1 cellular context compared by ENCODE assay signal in the genomic region with DNA sequence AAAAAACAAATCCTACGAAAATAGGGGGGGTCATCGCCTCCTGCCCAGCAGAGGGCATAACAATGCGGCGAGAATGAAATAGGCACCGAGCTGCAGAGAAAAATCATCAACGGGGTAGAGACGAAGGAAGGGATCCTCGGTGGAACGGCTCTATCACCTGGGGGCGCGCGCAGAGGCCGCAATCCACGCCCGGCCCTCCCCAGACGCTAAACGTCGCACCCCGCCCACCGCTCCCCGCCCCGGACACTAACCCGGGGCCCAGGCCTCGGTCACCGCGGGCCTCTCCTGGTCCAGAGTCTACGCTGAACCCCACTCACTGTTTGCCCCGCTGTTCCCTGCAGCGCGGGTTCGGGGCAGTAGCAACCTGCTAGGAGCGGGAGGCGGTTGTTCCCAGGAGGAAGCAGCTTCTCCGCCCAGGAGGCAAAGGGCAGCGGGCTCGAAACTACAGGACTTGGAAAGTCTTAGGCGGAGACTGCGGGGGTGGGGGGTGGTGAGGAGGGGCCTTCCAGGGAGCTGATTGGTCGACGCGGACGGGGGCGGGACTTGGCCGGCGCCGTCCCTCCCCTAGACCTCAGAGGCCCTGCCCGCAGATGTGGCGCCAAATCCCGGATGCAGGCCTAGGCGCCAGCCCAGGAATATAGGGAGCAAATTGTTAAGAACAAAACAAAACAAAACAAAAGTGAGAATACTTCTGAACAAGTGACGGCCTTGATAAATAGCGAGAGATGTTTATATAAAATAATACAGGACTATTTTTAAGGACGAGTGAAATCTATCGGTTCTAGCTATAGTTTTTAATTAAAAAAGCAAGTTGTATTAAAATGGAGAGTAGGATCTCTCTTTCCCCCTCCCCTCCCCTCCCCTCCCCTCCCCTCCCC.
TF ChIP-seq lines count a peak whose summit lies in the region.

A gene with protein sequence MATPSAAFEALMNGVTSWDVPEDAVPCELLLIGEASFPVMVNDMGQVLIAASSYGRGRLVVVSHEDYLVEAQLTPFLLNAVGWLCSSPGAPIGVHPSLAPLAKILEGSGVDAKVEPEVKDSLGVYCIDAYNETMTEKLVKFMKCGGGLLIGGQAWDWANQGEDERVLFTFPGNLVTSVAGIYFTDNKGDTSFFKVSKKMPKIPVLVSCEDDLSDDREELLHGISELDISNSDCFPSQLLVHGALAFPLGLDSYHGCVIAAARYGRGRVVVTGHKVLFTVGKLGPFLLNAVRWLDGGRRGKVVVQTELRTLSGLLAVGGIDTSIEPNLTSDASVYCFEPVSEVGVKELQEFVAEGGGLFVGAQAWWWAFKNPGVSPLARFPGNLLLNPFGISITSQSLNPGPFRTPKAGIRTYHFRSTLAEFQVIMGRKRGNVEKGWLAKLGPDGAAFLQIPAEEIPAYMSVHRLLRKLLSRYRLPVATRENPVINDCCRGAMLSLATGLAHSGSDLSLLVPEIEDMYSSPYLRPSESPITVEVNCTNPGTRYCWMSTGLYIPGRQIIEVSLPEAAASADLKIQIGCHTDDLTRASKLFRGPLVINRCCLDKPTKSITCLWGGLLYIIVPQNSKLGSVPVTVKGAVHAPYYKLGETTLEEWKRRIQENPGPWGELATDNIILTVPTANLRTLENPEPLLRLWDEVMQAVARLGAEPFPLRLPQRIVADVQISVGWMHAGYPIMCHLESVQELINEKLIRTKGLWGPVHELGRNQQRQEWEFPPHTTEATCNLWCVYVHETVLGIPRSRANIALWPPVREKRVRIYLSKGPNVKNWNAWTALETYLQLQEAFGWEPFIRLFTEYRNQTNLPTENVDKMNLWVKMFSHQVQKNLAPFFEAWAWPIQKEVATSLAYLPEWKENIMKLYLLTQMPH (minus strand): TSS at position 467 of the 878 bp plus-strand sequence. CDS start 25,568 bp downstream, outside the sequence.

TF ChIP-seq in HepG2, 621 proteins besides CTCF, POLR2A, EP300 and RAD21 (continued from another document and continues in another):
- TF ChIP-seq, protein P1, sequence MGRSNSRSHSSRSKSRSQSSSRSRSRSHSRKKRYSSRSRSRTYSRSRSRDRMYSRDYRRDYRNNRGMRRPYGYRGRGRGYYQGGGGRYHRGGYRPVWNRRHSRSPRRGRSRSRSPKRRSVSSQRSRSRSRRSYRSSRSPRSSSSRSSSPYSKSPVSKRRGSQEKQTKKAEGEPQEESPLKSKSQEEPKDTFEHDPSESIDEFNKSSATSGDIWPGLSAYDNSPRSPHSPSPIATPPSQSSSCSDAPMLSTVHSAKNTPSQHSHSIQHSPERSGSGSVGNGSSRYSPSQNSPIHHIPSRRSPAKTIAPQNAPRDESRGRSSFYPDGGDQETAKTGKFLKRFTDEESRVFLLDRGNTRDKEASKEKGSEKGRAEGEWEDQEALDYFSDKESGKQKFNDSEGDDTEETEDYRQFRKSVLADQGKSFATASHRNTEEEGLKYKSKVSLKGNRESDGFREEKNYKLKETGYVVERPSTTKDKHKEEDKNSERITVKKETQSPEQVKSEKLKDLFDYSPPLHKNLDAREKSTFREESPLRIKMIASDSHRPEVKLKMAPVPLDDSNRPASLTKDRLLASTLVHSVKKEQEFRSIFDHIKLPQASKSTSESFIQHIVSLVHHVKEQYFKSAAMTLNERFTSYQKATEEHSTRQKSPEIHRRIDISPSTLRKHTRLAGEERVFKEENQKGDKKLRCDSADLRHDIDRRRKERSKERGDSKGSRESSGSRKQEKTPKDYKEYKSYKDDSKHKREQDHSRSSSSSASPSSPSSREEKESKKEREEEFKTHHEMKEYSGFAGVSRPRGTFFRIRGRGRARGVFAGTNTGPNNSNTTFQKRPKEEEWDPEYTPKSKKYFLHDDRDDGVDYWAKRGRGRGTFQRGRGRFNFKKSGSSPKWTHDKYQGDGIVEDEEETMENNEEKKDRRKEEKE (IDR thresholded peaks at IDR 0.05): no peak
- peak; percentile 77 for TF ChIP-seq ELF3 (CRISPR knock-in tag; IDR thresholded peaks at IDR 0.05)
- peak; percentile 98 for TF ChIP-seq ZMYM4 (CRISPR knock-in tag; IDR thresholded peaks at IDR 0.05)
- TF ChIP-seq ZNF34 (CRISPR knock-in tag; IDR thresholded peaks at IDR 0.05; ENCODE audit: borderline replicate concordance): no peak
- TF ChIP-seq, protein P2, sequence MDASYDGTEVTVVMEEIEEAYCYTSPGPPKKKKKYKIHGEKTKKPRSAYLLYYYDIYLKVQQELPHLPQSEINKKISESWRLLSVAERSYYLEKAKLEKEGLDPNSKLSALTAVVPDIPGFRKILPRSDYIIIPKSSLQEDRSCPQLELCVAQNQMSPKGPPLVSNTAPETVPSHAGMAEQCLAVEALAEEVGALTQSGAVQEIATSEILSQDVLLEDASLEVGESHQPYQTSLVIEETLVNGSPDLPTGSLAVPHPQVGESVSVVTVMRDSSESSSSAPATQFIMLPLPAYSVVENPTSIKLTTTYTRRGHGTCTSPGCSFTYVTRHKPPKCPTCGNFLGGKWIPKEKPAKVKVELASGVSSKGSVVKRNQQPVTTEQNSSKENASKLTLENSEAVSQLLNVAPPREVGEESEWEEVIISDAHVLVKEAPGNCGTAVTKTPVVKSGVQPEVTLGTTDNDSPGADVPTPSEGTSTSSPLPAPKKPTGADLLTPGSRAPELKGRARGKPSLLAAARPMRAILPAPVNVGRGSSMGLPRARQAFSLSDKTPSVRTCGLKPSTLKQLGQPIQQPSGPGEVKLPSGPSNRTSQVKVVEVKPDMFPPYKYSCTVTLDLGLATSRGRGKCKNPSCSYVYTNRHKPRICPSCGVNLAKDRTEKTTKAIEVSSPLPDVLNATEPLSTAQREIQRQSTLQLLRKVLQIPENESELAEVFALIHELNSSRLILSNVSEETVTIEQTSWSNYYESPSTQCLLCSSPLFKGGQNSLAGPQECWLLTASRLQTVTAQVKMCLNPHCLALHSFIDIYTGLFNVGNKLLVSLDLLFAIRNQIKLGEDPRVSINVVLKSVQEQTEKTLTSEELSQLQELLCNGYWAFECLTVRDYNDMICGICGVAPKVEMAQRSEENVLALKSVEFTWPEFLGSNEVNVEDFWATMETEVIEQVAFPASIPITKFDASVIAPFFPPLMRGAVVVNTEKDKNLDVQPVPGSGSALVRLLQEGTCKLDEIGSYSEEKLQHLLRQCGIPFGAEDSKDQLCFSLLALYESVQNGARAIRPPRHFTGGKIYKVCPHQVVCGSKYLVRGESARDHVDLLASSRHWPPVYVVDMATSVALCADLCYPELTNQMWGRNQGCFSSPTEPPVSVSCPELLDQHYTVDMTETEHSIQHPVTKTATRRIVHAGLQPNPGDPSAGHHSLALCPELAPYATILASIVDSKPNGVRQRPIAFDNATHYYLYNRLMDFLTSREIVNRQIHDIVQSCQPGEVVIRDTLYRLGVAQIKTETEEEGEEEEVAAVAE (CRISPR knock-in tag; IDR thresholded peaks at IDR 0.05; ENCODE audit: borderline replicate concordance): no peak
- no peak for TF ChIP-seq ZNF570 (CRISPR knock-in tag; IDR thresholded peaks at IDR 0.05; ENCODE audit: borderline replicate concordance)
- peak; percentile 77 for TF ChIP-seq TSC22D2 (CRISPR knock-in tag; IDR thresholded peaks at IDR 0.05; ENCODE audit: borderline replicate concordance)
- TF ChIP-seq TCF7 (IDR thresholded peaks at IDR 0.05; ENCODE audit: low read depth): no peak
- peak; percentile 16; the same call in 1 of the 2 replicates for TF ChIP-seq WIZ (CRISPR knock-in tag; IDR thresholded peaks at IDR 0.05)
- TF ChIP-seq XRCC5 (optimal IDR thresholded peaks at IDR 0.05; ENCODE audit: low read length): peak; percentile 84
- peak; percentile 54 for TF ChIP-seq RBM22 (optimal IDR thresholded peaks at IDR 0.05; ENCODE audit: low read length)
- TF ChIP-seq SRY (CRISPR knock-in tag; IDR thresholded peaks at IDR 0.05): peak; percentile 23; the same call in 1 of the 2 replicates
- no peak for TF ChIP-seq IRX3 (CRISPR knock-in tag; IDR thresholded peaks at IDR 0.05; ENCODE audit: borderline replicate concordance, low read depth)
- TF ChIP-seq PHB2 (IDR thresholded peaks at IDR 0.05; ENCODE audit: partially characterized antibody): no peak
- TF ChIP-seq RXRB (CRISPR knock-in tag; IDR thresholded peaks at IDR 0.05; ENCODE audit: borderline replicate concordance): peak; percentile 70; the same call in 1 of the 2 replicates
- TF ChIP-seq RFX3 (CRISPR knock-in tag; IDR thresholded peaks at IDR 0.05): no peak
- TF ChIP-seq, protein P3, sequence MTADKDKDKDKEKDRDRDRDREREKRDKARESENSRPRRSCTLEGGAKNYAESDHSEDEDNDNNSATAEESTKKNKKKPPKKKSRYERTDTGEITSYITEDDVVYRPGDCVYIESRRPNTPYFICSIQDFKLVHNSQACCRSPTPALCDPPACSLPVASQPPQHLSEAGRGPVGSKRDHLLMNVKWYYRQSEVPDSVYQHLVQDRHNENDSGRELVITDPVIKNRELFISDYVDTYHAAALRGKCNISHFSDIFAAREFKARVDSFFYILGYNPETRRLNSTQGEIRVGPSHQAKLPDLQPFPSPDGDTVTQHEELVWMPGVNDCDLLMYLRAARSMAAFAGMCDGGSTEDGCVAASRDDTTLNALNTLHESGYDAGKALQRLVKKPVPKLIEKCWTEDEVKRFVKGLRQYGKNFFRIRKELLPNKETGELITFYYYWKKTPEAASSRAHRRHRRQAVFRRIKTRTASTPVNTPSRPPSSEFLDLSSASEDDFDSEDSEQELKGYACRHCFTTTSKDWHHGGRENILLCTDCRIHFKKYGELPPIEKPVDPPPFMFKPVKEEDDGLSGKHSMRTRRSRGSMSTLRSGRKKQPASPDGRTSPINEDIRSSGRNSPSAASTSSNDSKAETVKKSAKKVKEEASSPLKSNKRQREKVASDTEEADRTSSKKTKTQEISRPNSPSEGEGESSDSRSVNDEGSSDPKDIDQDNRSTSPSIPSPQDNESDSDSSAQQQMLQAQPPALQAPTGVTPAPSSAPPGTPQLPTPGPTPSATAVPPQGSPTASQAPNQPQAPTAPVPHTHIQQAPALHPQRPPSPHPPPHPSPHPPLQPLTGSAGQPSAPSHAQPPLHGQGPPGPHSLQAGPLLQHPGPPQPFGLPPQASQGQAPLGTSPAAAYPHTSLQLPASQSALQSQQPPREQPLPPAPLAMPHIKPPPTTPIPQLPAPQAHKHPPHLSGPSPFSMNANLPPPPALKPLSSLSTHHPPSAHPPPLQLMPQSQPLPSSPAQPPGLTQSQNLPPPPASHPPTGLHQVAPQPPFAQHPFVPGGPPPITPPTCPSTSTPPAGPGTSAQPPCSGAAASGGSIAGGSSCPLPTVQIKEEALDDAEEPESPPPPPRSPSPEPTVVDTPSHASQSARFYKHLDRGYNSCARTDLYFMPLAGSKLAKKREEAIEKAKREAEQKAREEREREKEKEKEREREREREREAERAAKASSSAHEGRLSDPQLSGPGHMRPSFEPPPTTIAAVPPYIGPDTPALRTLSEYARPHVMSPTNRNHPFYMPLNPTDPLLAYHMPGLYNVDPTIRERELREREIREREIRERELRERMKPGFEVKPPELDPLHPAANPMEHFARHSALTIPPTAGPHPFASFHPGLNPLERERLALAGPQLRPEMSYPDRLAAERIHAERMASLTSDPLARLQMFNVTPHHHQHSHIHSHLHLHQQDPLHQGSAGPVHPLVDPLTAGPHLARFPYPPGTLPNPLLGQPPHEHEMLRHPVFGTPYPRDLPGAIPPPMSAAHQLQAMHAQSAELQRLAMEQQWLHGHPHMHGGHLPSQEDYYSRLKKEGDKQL (CRISPR knock-in tag; IDR thresholded peaks at IDR 0.05; ENCODE audit: low read depth): 0 out of 2 replicates have a peak, but pooled peaks have one; percentile 45
- TF ChIP-seq, protein P4, sequence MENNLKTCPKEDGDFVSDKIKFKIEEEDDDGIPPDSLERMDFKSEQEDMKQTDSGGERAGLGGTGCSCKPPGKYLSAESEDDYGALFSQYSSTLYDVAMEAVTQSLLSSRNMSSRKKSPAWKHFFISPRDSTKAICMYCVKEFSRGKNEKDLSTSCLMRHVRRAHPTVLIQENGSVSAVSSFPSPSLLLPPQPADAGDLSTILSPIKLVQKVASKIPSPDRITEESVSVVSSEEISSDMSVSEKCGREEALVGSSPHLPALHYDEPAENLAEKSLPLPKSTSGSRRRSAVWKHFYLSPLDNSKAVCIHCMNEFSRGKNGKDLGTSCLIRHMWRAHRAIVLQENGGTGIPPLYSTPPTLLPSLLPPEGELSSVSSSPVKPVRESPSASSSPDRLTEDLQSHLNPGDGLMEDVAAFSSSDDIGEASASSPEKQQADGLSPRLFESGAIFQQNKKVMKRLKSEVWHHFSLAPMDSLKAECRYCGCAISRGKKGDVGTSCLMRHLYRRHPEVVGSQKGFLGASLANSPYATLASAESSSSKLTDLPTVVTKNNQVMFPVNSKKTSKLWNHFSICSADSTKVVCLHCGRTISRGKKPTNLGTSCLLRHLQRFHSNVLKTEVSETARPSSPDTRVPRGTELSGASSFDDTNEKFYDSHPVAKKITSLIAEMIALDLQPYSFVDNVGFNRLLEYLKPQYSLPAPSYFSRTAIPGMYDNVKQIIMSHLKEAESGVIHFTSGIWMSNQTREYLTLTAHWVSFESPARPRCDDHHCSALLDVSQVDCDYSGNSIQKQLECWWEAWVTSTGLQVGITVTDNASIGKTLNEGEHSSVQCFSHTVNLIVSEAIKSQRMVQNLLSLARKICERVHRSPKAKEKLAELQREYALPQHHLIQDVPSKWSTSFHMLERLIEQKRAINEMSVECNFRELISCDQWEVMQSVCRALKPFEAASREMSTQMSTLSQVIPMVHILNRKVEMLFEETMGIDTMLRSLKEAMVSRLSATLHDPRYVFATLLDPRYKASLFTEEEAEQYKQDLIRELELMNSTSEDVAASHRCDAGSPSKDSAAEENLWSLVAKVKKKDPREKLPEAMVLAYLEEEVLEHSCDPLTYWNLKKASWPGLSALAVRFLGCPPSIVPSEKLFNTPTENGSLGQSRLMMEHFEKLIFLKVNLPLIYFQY (CRISPR knock-in tag; IDR thresholded peaks at IDR 0.05; ENCODE audit: borderline replicate concordance): peak; percentile 73; the same call in 1 of the 2 replicates
- TF ChIP-seq, protein P5, sequence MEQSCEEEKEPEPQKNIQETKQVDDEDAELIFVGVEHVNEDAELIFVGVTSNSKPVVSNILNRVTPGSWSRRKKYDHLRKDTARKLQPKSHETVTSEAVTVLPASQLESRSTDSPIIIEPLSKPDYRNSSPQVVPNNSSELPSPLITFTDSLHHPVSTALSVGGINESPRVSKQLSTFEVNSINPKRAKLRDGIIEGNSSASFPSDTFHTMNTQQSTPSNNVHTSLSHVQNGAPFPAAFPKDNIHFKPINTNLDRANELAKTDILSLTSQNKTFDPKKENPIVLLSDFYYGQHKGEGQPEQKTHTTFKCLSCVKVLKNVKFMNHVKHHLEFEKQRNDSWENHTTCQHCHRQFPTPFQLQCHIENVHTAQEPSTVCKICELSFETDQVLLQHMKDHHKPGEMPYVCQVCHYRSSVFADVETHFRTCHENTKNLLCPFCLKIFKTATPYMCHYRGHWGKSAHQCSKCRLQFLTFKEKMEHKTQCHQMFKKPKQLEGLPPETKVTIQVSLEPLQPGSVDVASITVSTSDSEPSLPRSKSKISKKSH (CRISPR knock-in tag; IDR thresholded peaks at IDR 0.05; ENCODE audit: borderline replicate concordance): 0 out of 2 replicates have a peak, but pooled peaks have one; percentile 80
- peak; percentile 58 for TF ChIP-seq AGO1 (IDR thresholded peaks at IDR 0.05; ENCODE audit: low read depth, low read length, poor library complexity, severe bottlenecking)
- TF ChIP-seq, protein P6, sequence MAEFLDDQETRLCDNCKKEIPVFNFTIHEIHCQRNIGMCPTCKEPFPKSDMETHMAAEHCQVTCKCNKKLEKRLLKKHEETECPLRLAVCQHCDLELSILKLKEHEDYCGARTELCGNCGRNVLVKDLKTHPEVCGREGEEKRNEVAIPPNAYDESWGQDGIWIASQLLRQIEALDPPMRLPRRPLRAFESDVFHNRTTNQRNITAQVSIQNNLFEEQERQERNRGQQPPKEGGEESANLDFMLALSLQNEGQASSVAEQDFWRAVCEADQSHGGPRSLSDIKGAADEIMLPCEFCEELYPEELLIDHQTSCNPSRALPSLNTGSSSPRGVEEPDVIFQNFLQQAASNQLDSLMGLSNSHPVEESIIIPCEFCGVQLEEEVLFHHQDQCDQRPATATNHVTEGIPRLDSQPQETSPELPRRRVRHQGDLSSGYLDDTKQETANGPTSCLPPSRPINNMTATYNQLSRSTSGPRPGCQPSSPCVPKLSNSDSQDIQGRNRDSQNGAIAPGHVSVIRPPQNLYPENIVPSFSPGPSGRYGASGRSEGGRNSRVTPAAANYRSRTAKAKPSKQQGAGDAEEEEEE (CRISPR knock-in tag; IDR thresholded peaks at IDR 0.05; ENCODE audit: borderline replicate concordance): no peak
- TF ChIP-seq SNAPC2 (CRISPR knock-in tag; IDR thresholded peaks at IDR 0.05): no peak
- peak; percentile 29; the same call in 1 of the 2 replicates for TF ChIP-seq NFKBIZ (CRISPR knock-in tag; IDR thresholded peaks at IDR 0.05)
